ENCODE assay signal across 22 cellular contexts in the genomic region with DNA sequence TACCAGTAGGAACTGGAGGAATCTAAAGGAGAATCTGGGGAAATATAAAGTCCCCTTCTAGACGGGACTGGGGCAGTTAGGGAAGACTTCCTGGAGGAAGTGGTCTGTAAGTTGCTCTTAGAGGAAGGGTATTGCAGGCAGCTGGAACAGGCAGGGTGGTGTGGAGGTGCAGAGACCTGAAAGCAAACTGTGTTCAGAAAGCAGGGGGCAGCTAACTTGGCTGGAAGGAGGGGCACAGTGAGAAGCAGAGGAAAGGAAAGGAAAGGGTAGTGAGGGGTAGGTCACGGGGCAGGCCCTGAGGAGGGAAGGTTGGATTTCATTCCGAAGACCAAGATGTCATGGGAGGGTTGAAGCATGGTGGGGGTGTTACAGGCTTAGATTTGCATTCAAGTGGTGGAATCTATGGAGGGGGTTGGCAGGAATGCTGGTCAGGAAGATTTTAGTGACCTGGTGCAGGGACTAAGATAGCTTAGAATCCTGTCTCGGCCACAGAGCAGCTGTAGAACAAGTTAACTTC.
DNase-seq lines count a peak whose midpoint lies in the region; ATAC-seq, FAIRE-seq and TF ChIP-seq lines count a peak whose summit lies in the region.
"Had no signal": no experiment of that assay in that cellular context is flagged by ENCODE, and none has a peak within 500 bp of the region (broad histone marks: within the 10 kb centered on the region; RNA-seq: fewer than 3 reads in every experiment).

No MANE protein-coding gene starts in this region.

- CTCF ChIA-PET in K562 (lab: Yijun Ruan, JAX; ENCODE audit: low intra/inter-chr PET ratio) = no interaction called here

- in situ Hi-C loops in K562 (cut with MboI) = no loop called here

- peaks cover 47% of the 10 kb centered on the region for H3K4me1 Mint-ChIP-seq in mesothelial cell of epicardium

- H4K20me1 ChIP-seq in BLaER1 treated with 17β-estradiol and CSF1 and Interleukin-3, amounts not matched to agents 10 nM and 100 nM = peaks cover 0 to 5% (median 0%) of the 10 kb centered on the region in 11 experiments; a peak in 1 of 22 replicates
- H4K20me1 ChIP-seq in K562 (replicated peaks; ENCODE audit: control insufficient read depth, insufficient read depth, low read length) = peaks cover 6% of the 10 kb centered on the region; the same call in 1 of the 2 replicates

- no peak overlapping the region for H3K27ac ChIP-seq in BLaER1 treated with 17β-estradiol and CSF1 and Interleukin-3, amounts not matched to agents 10 nM and 100 nM
- no peak overlapping the region for H3K27ac ChIP-seq in K562 (ENCODE audit: extremely low read depth, low read depth, low read length)
- H3K27ac ChIP-seq: KMS-11 had no signal

- peak overlapping the region; percentile 31 for H3K27ac Mint-ChIP-seq in mesothelial cell of epicardium
- H3K27ac Mint-ChIP-seq: CD14-positive monocyte, HFFc6 had no signal

- FAIRE-seq in K562 (lab: Jason Lieb, UNC) = peak; percentile 6

- no peaks in the 10 kb centered on the region for H3K36me3 ChIP-seq in BLaER1 treated with 17β-estradiol and CSF1 and Interleukin-3, amounts not matched to agents 10 nM and 100 nM
- no peaks in the 10 kb centered on the region for H3K36me3 ChIP-seq in K562 (ENCODE audit: control insufficient read depth, insufficient read depth, low read length)

- H3K36me3 Mint-ChIP-seq in mesothelial cell of epicardium = no peaks in the 10 kb centered on the region
- H3K36me3 Mint-ChIP-seq: CD14-positive monocyte had no signal

- peaks cover 0 to 3% (median 2%) of the 10 kb centered on the region in 11 experiments; a peak in 12 of 22 replicates for H3K9me3 ChIP-seq in BLaER1 treated with 17β-estradiol and CSF1 and Interleukin-3, amounts not matched to agents 10 nM and 100 nM (replicated peaks in 1 of 11)
- H3K9me3 ChIP-seq in K562 (replicated peaks; ENCODE audit: control insufficient read depth, insufficient read depth, low read depth, low read length) = no peaks in the 10 kb centered on the region

- H3K9me1 ChIP-seq in K562 (ENCODE audit: control insufficient read depth, insufficient read depth, low read length) = no peaks in the 10 kb centered on the region

- no peaks in the 10 kb centered on the region for H3K79me2 ChIP-seq in K562 (ENCODE audit: control insufficient read depth, insufficient read depth, low read length)

- POLR2A ChIA-PET in K562 (lab: Yijun Ruan, JAX) = interaction anchor here (1.3 kb wide), 1 partner anchor 9 kb away, joined by 4 read pairs; no protein-coding TSS in a partner anchor

- TF ChIP-seq CTCF in K562 (IDR thresholded peaks at IDR 0.05 in 2 of 3, conservative IDR thresholded peaks at IDR 0.05 in 1 of 3; ENCODE audit: insufficient read depth in 2 of 3, low read depth in 1 of 3, low read length in 3 of 3) = no peak
- no peak for TF ChIP-seq CTCF in mesothelial cell of epicardium (IDR thresholded peaks at IDR 0.05; ENCODE audit: unreplicated experiment)

- H3K9me3 Mint-ChIP-seq in mesothelial cell of epicardium = no peaks in the 10 kb centered on the region
- H3K9me3 Mint-ChIP-seq: HFFc6 had no signal

- TF ChIP-seq EP300 in K562 (IDR thresholded peaks at IDR 0.05; ENCODE audit: low read length) = no peak

- H2AFZ ChIP-seq in K562 (ENCODE audit: low read depth, low read length) = no peak overlapping the region

- no peak for DNase-seq in K562 (ENCODE audit: extremely low read depth in 1 of 4, low spot score in 3 of 4)
- no peak for DNase-seq in mesothelial cell of epicardium (ENCODE audit: low spot score in 2 of 2, unreplicated experiment in 2 of 2)
- DNase-seq in stimulated activated CD8-positive, alpha-beta memory T cell treated with anti-CD3 and anti-CD28 coated beads, Interleukin-4, amount 100 ng/mL, for 48 hours = peak; percentile 9
- no peak for DNase-seq in GM19240 (ENCODE audit: insufficient read length, low spot score)
- no peak for DNase-seq in posterior vena cava (ENCODE audit: low spot score)
- DNase-seq in COLO829 (ENCODE audit: low spot score) = no peak
- no peak for DNase-seq in activated CD4-positive, alpha-beta T cell treated with anti-CD3 and anti-CD28 coated beads, Interleukin-2, amount 50 U/mL, for 1 hour
- DNase-seq: AML-193; DMS79 treated with DMSO at 0.1 percent for 48 hours; H7; HFFc6; NCI-H1105; NCI-H146; NCI-H2029; NCI-H226; NCI-H524; NCI-H774; NK-92 treated with Interleukin-12 subunit alpha and Interleukin-12 subunit beta, amount 100 ng/mL, for 24 hours had no signal

- H3K27me3 ChIP-seq in BLaER1 treated with 17β-estradiol and CSF1 and Interleukin-3, amounts not matched to agents 10 nM and 100 nM = no peaks in the 10 kb centered on the region; a peak in 1 of 22 replicates
- H3K27me3 ChIP-seq in K562 (ENCODE audit: control insufficient read depth in 2 of 2, insufficient read depth in 2 of 2, low read length in 2 of 2) = peaks cover 21 to 54% of the 10 kb centered on the region in 2 experiments

- TF ChIP-seq RAD21 in K562 (CRISPR knock-in tag; conservative IDR thresholded peaks at IDR 0.05 in 1 of 2, IDR thresholded peaks at IDR 0.05 in 1 of 2) = no peak

- peak overlapping the region; percentile 67 to 87 (median 78) for H3K4me2 ChIP-seq in BLaER1 treated with 17β-estradiol and CSF1 and Interleukin-3, amounts not matched to agents 10 nM and 100 nM
- H3K4me2 ChIP-seq in K562 (ENCODE audit: insufficient read depth, low read length) = no peak overlapping the region
- H3K4me2 ChIP-seq: KMS-11 had no signal

- H3K4me3 ChIP-seq in BLaER1 treated with 17β-estradiol and CSF1 and Interleukin-3, amounts not matched to agents 10 nM and 100 nM = no peak overlapping the region
- no peak overlapping the region for H3K4me3 ChIP-seq in K562

- TF ChIP-seq POLR2A in K562 (conservative IDR thresholded peaks at IDR 0.05) = no peak

- WGBS in K562 (ENCODE audit: insufficient coverage, low coverage, missing lambda C conversion rate) = 3% methylated on average over 4 of the region's 4 CpGs

- H3K4me3 Mint-ChIP-seq in mesothelial cell of epicardium = no peak overlapping the region
- H3K4me3 Mint-ChIP-seq: CD14-positive monocyte, HFFc6 had no signal

- peaks cover 21% of the 10 kb centered on the region for H3K27me3 Mint-ChIP-seq in mesothelial cell of epicardium (ENCODE audit: low read depth)

- no peak overlapping the region for H3K9ac ChIP-seq in BLaER1 treated with 17β-estradiol and CSF1 and Interleukin-3, amounts not matched to agents 10 nM and 100 nM
- H3K9ac ChIP-seq in K562 (ENCODE audit: insufficient read depth in 1 of 2, low read depth in 2 of 2, low read length in 2 of 2) = no peak overlapping the region
- H3K9ac ChIP-seq: KMS-11 had no signal

- BruUV-seq in K562 (replicated peaks; lab: Mats Ljungman, UMichigan) = no TSS peak

- intact Hi-C loops in K562 (cut with micrococcal nuclease) (no loop called here), posterior vena cava (cut with DNase I) (loop anchor here in 1 of 2 donors (5.0 kb wide), 1 partner anchor 1326 kb away; no protein-coding TSS in a partner anchor)

- ATAC-seq in K562 = no peak
- ATAC-seq: Panc1 had no signal

- peaks cover 20 to 50% (median 42%) of the 10 kb centered on the region in 10 experiments for H3K4me1 ChIP-seq in BLaER1 treated with 17β-estradiol and CSF1 and Interleukin-3, amounts not matched to agents 10 nM and 100 nM
- H3K4me1 ChIP-seq in K562 (replicated peaks in 1 of 2; ENCODE audit: control insufficient read depth in 2 of 2, insufficient read depth in 2 of 2, low read length in 2 of 2) = no peaks in the 10 kb centered on the region

TF ChIP-seq in K562, 482 proteins besides CTCF, POLR2A, EP300 and RAD21:
- TF ChIP-seq ZNF76 (CRISPR knock-in tag; IDR thresholded peaks at IDR 0.05; ENCODE audit: borderline replicate concordance) (no peak), ZFP36 (IDR thresholded peaks at IDR 0.05; ENCODE audit: low read depth, low read length, partially characterized antibody) (peak; percentile 72)
